24 cellular contexts compared by ENCODE assay signal in genomic region chr11:126664643-126665042, GRCh38.
"Had no signal": no experiment of that assay in that cellular context is flagged by ENCODE, and none has a peak within 500 bp of the region (broad histone marks: within the 10 kb centered on the region; RNA-seq: fewer than 3 reads in every experiment).

No MANE protein-coding gene starts in this region.

- ATAC-seq: foreskin keratinocyte; heart right ventricle; left cardiac atrium; left lung; left ventricle myocardium superior; lower lobe of right lung; mucosa of descending colon; naive thymus-derived CD8-positive, alpha-beta T cell had no signal

- H3K4me3 ChIP-seq: coronary artery, dorsolateral prefrontal cortex, esophagus muscularis mucosa, heart right ventricle, left lung, lower lobe of right lung, mucosa of descending colon had no signal

- DNase-seq: dermis blood vessel endothelial cell; dorsolateral prefrontal cortex; effector CD4-positive, alpha-beta T cell; effector memory CD4-positive, alpha-beta T cell; foreskin keratinocyte; glutamatergic neuron; head of caudate nucleus; heart right ventricle; hippocampal formation; left cardiac atrium; left lung; left ventricle myocardium superior; lower lobe of right lung; mesenchymal stem cell; mucosa of descending colon; naive B cell; naive thymus-derived CD8-positive, alpha-beta T cell had no signal

- H3K4me1 Mint-ChIP-seq: mesothelial cell of epicardium; naive B cell; naive thymus-derived CD8-positive, alpha-beta T cell had no signal

- H3K27me3 ChIP-seq: dorsolateral prefrontal cortex, foreskin keratinocyte had no signal

- H3K9me3 Mint-ChIP-seq: mesothelial cell of epicardium had no signal

- FAIRE-seq: endothelial cell of umbilical vein, frontal cortex, islet of Langerhans, keratinocyte had no signal

- H3K36me3 ChIP-seq: esophagus muscularis mucosa, heart right ventricle, left lung, lower lobe of right lung had no signal

- H3K36me3 Mint-ChIP-seq: mesothelial cell of epicardium; naive B cell; naive thymus-derived CD8-positive, alpha-beta T cell had no signal

- H3K9me3 ChIP-seq: esophagus muscularis mucosa, heart right ventricle, left lung, lower lobe of right lung, mucosa of descending colon had no signal

- H3K27ac ChIP-seq: coronary artery, esophagus muscularis mucosa, foreskin keratinocyte, heart right ventricle, left lung, lower lobe of right lung had no signal

- H3K4me1 ChIP-seq: esophagus muscularis mucosa, foreskin keratinocyte, heart right ventricle, left lung, lower lobe of right lung had no signal

- H3K27ac Mint-ChIP-seq: mesothelial cell of epicardium; naive B cell; naive thymus-derived CD8-positive, alpha-beta T cell had no signal

- H3K4me3 Mint-ChIP-seq: mesothelial cell of epicardium; naive B cell; naive thymus-derived CD8-positive, alpha-beta T cell had no signal
